ENCODE assay signal across 8 cellular contexts in genomic region chr1:6424619-6425593, GRCh38. TPM values are rescaled to one million over a fixed set of nuclear protein-coding genes. Genes with fewer than 3 reads are reported as not detected.
DNase-seq lines count a peak whose midpoint lies in the region; ATAC-seq and TF ChIP-seq lines count a peak whose summit lies in the region.

Gene ESPN (plus strand): TSS chr1:6424776. CDS start chr1:6424956, 180 bp downstream.

- TF ChIP-seq POLR2A in lower leg skin (IDR thresholded peaks at IDR 0.05), result no peak
- no peak for TF ChIP-seq POLR2A in ovary (IDR thresholded peaks at IDR 0.05)

- no peak for DNase-seq in left ventricle myocardium inferior
- no peak for DNase-seq in Right ventricle myocardium inferior (ENCODE audit: missing footprints)
- no peak for DNase-seq in activated T-helper 2 cell treated with anti-CD3 and anti-CD28 coated beads, Interferon-gamma antibody, Interleukin-2, Interleukin-4, amounts not matched to agents 10 μg/mL and 5 μg/mL and 100 μg/mL, durations not matched to agents 14 hours and 24 hours and 36 hours (ENCODE audit: low spot score)
- no peak for DNase-seq in lower leg skin (ENCODE audit: low spot score in 2 of 2)
- DNase-seq in activated CD4-positive, alpha-beta T cell treated with anti-CD3 and anti-CD28 coated beads for 4 hours, result no peak
- no peak for DNase-seq in activated CD4-positive, alpha-beta T cell treated with anti-CD3 and anti-CD28 coated beads, Interleukin-2, amount 50 U/mL, for 48 hours
- DNase-seq in ovary, result no peak

- intact Hi-C loops in left ventricle myocardium inferior (cut with micrococcal nuclease) (no loop called here), Right ventricle myocardium inferior (cut with DNase I) (no loop called here), lower leg skin (cut with DNase I; ENCODE audit: low total_unique reads) (no loop called here), ovary (cut with DNase I) (no loop called here)
- intact Hi-C loops in activated T-helper 2 cell treated with anti-CD3 and anti-CD28 coated beads, Interferon-gamma antibody, Interleukin-2, Interleukin-4, amounts not matched to agents 10 μg/mL and 5 μg/mL and 100 μg/mL, durations not matched to agents 14 hours and 24 hours and 36 hours (cut with micrococcal nuclease), result loop anchor here (2.0 to 5.0 kb wide), 2 partner anchors 30 to 178 kb away; no protein-coding TSS in a partner anchor

- TF ChIP-seq EP300 in ovary (IDR thresholded peaks at IDR 0.05), result no peak

- WGBS in lower leg skin, 2 donors, result 9 to 18% methylated on average over 14 to 31 of the region's 99 CpGs
- WGBS in ovary, 3 donors, result 4 to 8% (median 4%) methylated on average over 23 to 99 of the region's 99 CpGs

- no peak for ATAC-seq in Right ventricle myocardium inferior
- no peak for ATAC-seq in GM18868 (IDR thresholded peaks at IDR 0.05; ENCODE audit: unreplicated experiment)

- H3K27ac ChIP-seq in left ventricle myocardium inferior (replicated peaks) (no peak within 1 kb of the TSS), ovary (no peak within 1 kb of the TSS)

- H3K4me3 ChIP-seq in left ventricle myocardium inferior (peak within 1 kb of the TSS; percentile 44), lower leg skin (ENCODE audit: low read depth, poor library complexity, severe bottlenecking) (peak within 1 kb of the TSS; percentile 1), ovary (no peak within 1 kb of the TSS)

- peaks cover 3% of the 10 kb centered on the region for H3K4me1 Mint-ChIP-seq in activated T-helper 2 cell treated with anti-CD3 and anti-CD28 coated beads, Interferon-gamma antibody, Interleukin-2, Interleukin-4, amounts not matched to agents 10 μg/mL and 5 μg/mL and 100 μg/mL, durations not matched to agents 14 hours and 24 hours and 36 hours (ENCODE audit: low read depth)

- H3K4me1 ChIP-seq in left ventricle myocardium inferior (peaks cover 47% of the 10 kb centered on the region), ovary (ENCODE audit: insufficient read depth) (no peaks in the 10 kb centered on the region)

- H3K4me3 Mint-ChIP-seq in activated T-helper 2 cell treated with anti-CD3 and anti-CD28 coated beads, Interferon-gamma antibody, Interleukin-2, Interleukin-4, amounts not matched to agents 10 μg/mL and 5 μg/mL and 100 μg/mL, durations not matched to agents 14 hours and 24 hours and 36 hours (ENCODE audit: low read depth), result peak within 1 kb of the TSS; percentile 17

- H3K27me3 Mint-ChIP-seq in activated T-helper 2 cell treated with anti-CD3 and anti-CD28 coated beads, Interferon-gamma antibody, Interleukin-2, Interleukin-4, amounts not matched to agents 10 μg/mL and 5 μg/mL and 100 μg/mL, durations not matched to agents 14 hours and 24 hours and 36 hours (ENCODE audit: low read depth), result peaks cover 45% of the 10 kb centered on the region

- H3K27ac Mint-ChIP-seq in activated T-helper 2 cell treated with anti-CD3 and anti-CD28 coated beads, Interferon-gamma antibody, Interleukin-2, Interleukin-4, amounts not matched to agents 10 μg/mL and 5 μg/mL and 100 μg/mL, durations not matched to agents 14 hours and 24 hours and 36 hours, result no peak within 1 kb of the TSS

- H3K36me3 ChIP-seq in left ventricle myocardium inferior, result no peaks in the 10 kb centered on the region
- H3K36me3 ChIP-seq in ovary, result no peaks in the 10 kb centered on the region

- H3K36me3 Mint-ChIP-seq in activated T-helper 2 cell treated with anti-CD3 and anti-CD28 coated beads, Interferon-gamma antibody, Interleukin-2, Interleukin-4, amounts not matched to agents 10 μg/mL and 5 μg/mL and 100 μg/mL, durations not matched to agents 14 hours and 24 hours and 36 hours (ENCODE audit: low read depth), result no peaks in the 10 kb centered on the region

- no peaks in the 10 kb centered on the region for H3K9me3 Mint-ChIP-seq in activated T-helper 2 cell treated with anti-CD3 and anti-CD28 coated beads, Interferon-gamma antibody, Interleukin-2, Interleukin-4, amounts not matched to agents 10 μg/mL and 5 μg/mL and 100 μg/mL, durations not matched to agents 14 hours and 24 hours and 36 hours

- H3K27me3 ChIP-seq in left ventricle myocardium inferior (ENCODE audit: low read depth) (peaks cover 100% of the 10 kb centered on the region), ovary (peaks cover 16% of the 10 kb centered on the region)

- H3K9me3 ChIP-seq in left ventricle myocardium inferior (replicated peaks) (no peaks in the 10 kb centered on the region), ovary (no peaks in the 10 kb centered on the region)

- TF ChIP-seq CTCF in left ventricle myocardium inferior (IDR thresholded peaks at IDR 0.05; ENCODE audit: borderline replicate concordance) (no peak), lower leg skin (IDR thresholded peaks at IDR 0.05) (no peak), ovary (IDR thresholded peaks at IDR 0.05) (no peak)

RNA-seq across cellular contexts. Expression of gene ESPN, which starts in this region (rescaled TPM):
- 0.41 TPM for total RNA-seq in left ventricle myocardium inferior
- total RNA-seq in Right ventricle myocardium inferior, result 0.24 TPM
- total RNA-seq in activated T-helper 2 cell treated with anti-CD3 and anti-CD28 coated beads, Interferon-gamma antibody, Interleukin-2, Interleukin-4, amounts not matched to agents 10 μg/mL and 5 μg/mL and 100 μg/mL, durations not matched to agents 14 hours and 24 hours and 36 hours, result 0.87 and 1.0 TPM in 2 replicates
- total RNA-seq in lower leg skin, result 10 to 100 TPM; 27.5 to 64.3 (median 30.3) TPM
- total RNA-seq in ovary, result 10 to 100 TPM in 1 of 7 donors, 1 to 10 TPM in 4, under 1 TPM in 2; 0.51 to 46.2 (median 1.9) TPM
- polyA plus RNA-seq in ovary, result under 1 TPM in 1 of 2 donors, not detected in 1; 0.11 TPM
